1 cellular context compared by ENCODE assay signal in the genomic region with DNA sequence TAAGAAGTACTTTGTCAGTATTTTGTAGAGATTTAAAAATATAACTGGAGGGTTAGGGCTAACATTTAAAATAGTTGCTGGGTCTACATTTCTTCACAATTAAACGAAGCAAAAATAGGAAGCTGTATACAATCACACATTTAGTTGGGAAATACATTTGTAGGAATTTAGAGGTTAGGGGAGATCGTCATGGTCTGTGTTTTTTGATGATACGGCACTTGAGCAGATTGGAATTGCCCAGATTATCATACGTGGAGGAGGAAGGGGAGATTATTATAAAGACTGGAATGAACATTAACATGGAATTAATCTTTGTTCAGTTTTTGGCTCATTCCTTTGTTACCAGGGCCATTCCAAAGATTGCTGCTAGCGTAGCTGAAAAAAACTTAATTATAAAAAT.
TF ChIP-seq lines count a peak whose summit lies in the region.

No MANE protein-coding gene starts in this region.

TF ChIP-seq in K562, 482 proteins besides CTCF, POLR2A, EP300 and RAD21:
- TF ChIP-seq RCOR1 (IDR thresholded peaks at IDR 0.05; ENCODE audit: borderline replicate concordance in 1 of 2, low read depth in 2 of 2, low read length in 2 of 2): no peak
- TF ChIP-seq ZNF316 (IDR thresholded peaks at IDR 0.05): peak; percentile 56
